ENCODE assay signal across 1 cellular context in the genomic region with DNA sequence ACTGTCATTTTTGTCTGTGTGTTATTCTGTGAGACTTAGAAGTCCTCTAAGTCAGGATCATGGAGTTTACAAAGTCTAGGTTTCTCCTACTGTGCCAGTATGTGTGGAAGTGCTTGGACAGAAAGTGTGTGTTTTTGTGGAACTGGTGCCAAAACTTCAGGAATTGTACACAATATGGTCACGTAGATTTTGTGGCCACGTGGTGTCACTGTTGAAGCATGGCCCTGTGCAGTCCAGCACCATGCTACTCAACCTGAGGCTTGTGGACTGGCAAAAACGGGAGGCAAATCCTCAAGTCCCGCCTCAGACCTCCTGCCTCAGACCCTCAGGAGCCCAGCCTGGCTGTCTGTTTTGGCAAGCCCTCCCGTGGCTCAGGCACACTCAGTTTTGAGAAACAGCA.
TF ChIP-seq lines count a peak whose summit lies in the region.

No MANE protein-coding gene starts in this region.

TF ChIP-seq in H1, 55 proteins besides CTCF, POLR2A, EP300 and RAD21 (continued from another document):
- TF ChIP-seq ASH2L (IDR thresholded peaks at IDR 0.05; ENCODE audit: low read length) (no peak), YY1 (IDR thresholded peaks at IDR 0.05; ENCODE audit: low read depth, low read length) (no peak), SIRT6 (IDR thresholded peaks at IDR 0.05; ENCODE audit: low read length) (no peak), RNF2 (IDR thresholded peaks at IDR 0.05; ENCODE audit: borderline replicate concordance, low read depth, low read length, missing control alignments, poor library complexity, severe bottlenecking) (no peak), BCL11A (IDR thresholded peaks at IDR 0.05; ENCODE audit: low read depth in 2 of 2, low read length in 2 of 2) (no peak), SP2 (IDR thresholded peaks at IDR 0.05; ENCODE audit: low read length) (no peak), KDM4A (IDR thresholded peaks at IDR 0.05; ENCODE audit: low read depth, low read length, severe bottlenecking) (no peak), SIX5 (IDR thresholded peaks at IDR 0.05; ENCODE audit: low read depth, low read length) (no peak), SP1 (IDR thresholded peaks at IDR 0.05; ENCODE audit: low read depth, low read length) (no peak), TAF1 (IDR thresholded peaks at IDR 0.05; ENCODE audit: low read depth, low read length) (no peak), RBBP5 (IDR thresholded peaks at IDR 0.05; ENCODE audit: borderline replicate concordance, low read depth, low read length) (no peak)
- TF ChIP-seq, protein P1, sequence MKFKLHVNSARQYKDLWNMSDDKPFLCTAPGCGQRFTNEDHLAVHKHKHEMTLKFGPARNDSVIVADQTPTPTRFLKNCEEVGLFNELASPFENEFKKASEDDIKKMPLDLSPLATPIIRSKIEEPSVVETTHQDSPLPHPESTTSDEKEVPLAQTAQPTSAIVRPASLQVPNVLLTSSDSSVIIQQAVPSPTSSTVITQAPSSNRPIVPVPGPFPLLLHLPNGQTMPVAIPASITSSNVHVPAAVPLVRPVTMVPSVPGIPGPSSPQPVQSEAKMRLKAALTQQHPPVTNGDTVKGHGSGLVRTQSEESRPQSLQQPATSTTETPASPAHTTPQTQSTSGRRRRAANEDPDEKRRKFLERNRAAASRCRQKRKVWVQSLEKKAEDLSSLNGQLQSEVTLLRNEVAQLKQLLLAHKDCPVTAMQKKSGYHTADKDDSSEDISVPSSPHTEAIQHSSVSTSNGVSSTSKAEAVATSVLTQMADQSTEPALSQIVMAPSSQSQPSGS (IDR thresholded peaks at IDR 0.05; ENCODE audit: low read length) = no peak
- TF ChIP-seq, protein P2, sequence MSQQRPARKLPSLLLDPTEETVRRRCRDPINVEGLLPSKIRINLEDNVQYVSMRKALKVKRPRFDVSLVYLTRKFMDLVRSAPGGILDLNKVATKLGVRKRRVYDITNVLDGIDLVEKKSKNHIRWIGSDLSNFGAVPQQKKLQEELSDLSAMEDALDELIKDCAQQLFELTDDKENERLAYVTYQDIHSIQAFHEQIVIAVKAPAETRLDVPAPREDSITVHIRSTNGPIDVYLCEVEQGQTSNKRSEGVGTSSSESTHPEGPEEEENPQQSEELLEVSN (IDR thresholded peaks at IDR 0.05) = no peak
